20 cellular contexts compared by ENCODE assay signal in genomic region chr12:57471661-57472060, GRCh38. TPM values are rescaled to one million over a fixed set of nuclear protein-coding genes. Genes with fewer than 3 reads are reported as not detected.
"Had no signal": no experiment of that assay in that cellular context is flagged by ENCODE, and none has a peak within 500 bp of the region (broad histone marks: within the 10 kb centered on the region; RNA-seq: fewer than 3 reads in every experiment).

No MANE protein-coding gene starts in this region.

- H3K4me3 Mint-ChIP-seq: activated naive CD8-positive, alpha-beta T cell had no signal

- H3K27ac ChIP-seq: coronary artery, esophagus squamous epithelium, pancreas, sigmoid colon, thoracic aorta had no signal

- H3K36me3 ChIP-seq: esophagus squamous epithelium, pancreas, sigmoid colon, thoracic aorta had no signal

- H3K27me3 Mint-ChIP-seq: activated naive CD8-positive, alpha-beta T cell had no signal

- ATAC-seq: activated CD4-positive, CD25-positive, alpha-beta regulatory T cell treated with anti-CD3 and anti-CD28 coated beads, Interleukin-2, amount 50 U/mL, for 24 hours; pancreas had no signal

- H3K4me3 ChIP-seq: coronary artery, esophagus squamous epithelium, pancreas, sigmoid colon, thoracic aorta had no signal

- DNase-seq: activated CD4-positive, alpha-beta T cell treated with anti-CD3 and anti-CD28 coated beads, Interleukin-2, amount 50 U/mL, for 1 hour; activated CD8-positive, alpha-beta memory T cell treated with anti-CD3 and anti-CD28 coated beads for 24 hours; activated effector memory CD4-positive, alpha-beta T cell treated with anti-CD3 and anti-CD28 coated beads, Interleukin-2, amount 50 U/mL, for 16 hours; amniotic stem cell; caudate nucleus; effector CD4-positive, alpha-beta T cell; esophagus squamous epithelium; mesendoderm; sigmoid colon; stimulated activated CD4-positive, alpha-beta T cell treated with anti-CD3 and anti-CD28 coated beads, Interleukin-1b, Interleukin-23, amount 100 ng/mL, for 48 hours had no signal

- H3K9me3 ChIP-seq: esophagus squamous epithelium, pancreas, sigmoid colon, thoracic aorta had no signal

RNA-seq across cellular contexts. Expression of gene INHBE, which starts 16.6 kb away (rescaled TPM):
- total RNA-seq: endothelial cell of umbilical vein; esophagus squamous epithelium; lower leg skin; T-helper 2 cell treated with Interferon-gamma antibody and Interleukin-4, amounts not matched to agents 100 ng/mL and 5 ng/mL, for 36 hours; thoracic aorta had no signal
- polyA plus RNA-seq: endothelial cell of umbilical vein had no signal

RNA-seq across cellular contexts. Expression of gene INHBC, which starts 37.1 kb away (rescaled TPM):
- total RNA-seq: endothelial cell of umbilical vein; esophagus squamous epithelium; fibroblast of villous mesenchyme; lower leg skin; sigmoid colon; T-helper 2 cell treated with Interferon-gamma antibody and Interleukin-4, amounts not matched to agents 100 ng/mL and 5 ng/mL, for 36 hours; thoracic aorta; ureter had no signal
- polyA plus RNA-seq: endothelial cell of umbilical vein, pancreas, sigmoid colon had no signal
